1 cellular context compared by ENCODE assay signal in the genomic region with DNA sequence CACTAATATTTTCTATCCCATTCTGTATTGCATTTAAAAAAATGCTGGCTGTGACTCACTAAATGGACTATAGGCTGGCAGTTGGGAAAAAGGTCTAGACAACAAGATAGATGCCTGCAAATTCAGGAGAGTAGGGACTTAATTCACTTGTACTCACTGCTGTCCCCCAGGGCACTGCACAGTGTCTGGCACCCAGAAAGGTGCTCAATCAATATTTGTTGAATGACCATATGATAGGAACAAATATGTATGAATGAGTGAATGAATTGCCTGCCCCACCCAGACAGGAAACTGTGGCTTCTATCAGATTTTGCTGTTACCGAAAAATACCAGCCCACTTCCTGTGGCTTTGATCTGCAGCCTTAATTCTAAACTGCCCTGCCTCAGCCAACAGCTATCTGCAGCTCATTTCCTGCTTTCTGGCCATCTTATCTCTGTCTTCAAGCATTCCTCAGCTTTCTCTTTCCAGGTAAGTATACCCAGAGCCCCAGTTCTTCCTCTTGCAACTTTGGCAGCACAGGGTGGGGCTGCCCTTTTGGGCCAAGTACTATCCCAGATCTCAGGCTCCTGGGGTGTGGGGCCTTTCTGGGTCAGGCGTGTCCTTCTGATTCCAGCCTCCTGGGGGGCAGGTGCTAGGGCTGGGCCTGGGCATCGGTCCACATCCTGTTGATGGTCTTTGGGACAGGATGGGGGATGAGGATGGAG.
TF ChIP-seq lines count a peak whose summit lies in the region.

No MANE protein-coding gene starts in this region.

TF ChIP-seq in HepG2, 621 proteins besides CTCF, POLR2A, EP300 and RAD21 (continued from another document):
- TF ChIP-seq, protein P1, sequence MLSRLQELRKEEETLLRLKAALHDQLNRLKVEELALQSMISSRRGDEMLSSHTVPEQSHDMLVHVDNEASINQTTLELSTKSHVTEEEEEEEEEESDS (CRISPR knock-in tag; IDR thresholded peaks at IDR 0.05; ENCODE audit: borderline replicate concordance), result no peak
- TF ChIP-seq, protein P2, sequence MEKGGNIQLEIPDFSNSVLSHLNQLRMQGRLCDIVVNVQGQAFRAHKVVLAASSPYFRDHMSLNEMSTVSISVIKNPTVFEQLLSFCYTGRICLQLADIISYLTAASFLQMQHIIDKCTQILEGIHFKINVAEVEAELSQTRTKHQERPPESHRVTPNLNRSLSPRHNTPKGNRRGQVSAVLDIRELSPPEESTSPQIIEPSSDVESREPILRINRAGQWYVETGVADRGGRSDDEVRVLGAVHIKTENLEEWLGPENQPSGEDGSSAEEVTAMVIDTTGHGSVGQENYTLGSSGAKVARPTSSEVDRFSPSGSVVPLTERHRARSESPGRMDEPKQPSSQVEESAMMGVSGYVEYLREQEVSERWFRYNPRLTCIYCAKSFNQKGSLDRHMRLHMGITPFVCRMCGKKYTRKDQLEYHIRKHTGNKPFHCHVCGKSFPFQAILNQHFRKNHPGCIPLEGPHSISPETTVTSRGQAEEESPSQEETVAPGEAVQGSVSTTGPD (CRISPR knock-in tag; IDR thresholded peaks at IDR 0.05), result peak; percentile 25; the same call in 1 of the 2 replicates
- TF ChIP-seq, protein P3, sequence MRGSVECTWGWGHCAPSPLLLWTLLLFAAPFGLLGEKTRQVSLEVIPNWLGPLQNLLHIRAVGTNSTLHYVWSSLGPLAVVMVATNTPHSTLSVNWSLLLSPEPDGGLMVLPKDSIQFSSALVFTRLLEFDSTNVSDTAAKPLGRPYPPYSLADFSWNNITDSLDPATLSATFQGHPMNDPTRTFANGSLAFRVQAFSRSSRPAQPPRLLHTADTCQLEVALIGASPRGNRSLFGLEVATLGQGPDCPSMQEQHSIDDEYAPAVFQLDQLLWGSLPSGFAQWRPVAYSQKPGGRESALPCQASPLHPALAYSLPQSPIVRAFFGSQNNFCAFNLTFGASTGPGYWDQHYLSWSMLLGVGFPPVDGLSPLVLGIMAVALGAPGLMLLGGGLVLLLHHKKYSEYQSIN (CRISPR knock-in tag; IDR thresholded peaks at IDR 0.05; ENCODE audit: borderline replicate concordance), result no peak
- peak; percentile 86 for TF ChIP-seq ISL2 (CRISPR knock-in tag; IDR thresholded peaks at IDR 0.05)
- TF ChIP-seq RXRA (CRISPR knock-in tag; IDR thresholded peaks at IDR 0.05), result peak; percentile 17; the same call in 1 of the 2 replicates
- no peak for TF ChIP-seq YEATS4 (CRISPR knock-in tag; IDR thresholded peaks at IDR 0.05; ENCODE audit: borderline replicate concordance)
- no peak for TF ChIP-seq SOX6 (IDR thresholded peaks at IDR 0.05)
- 0 out of 2 replicates have a peak, but pooled peaks have one; percentile 28 for TF ChIP-seq SOX6 (CRISPR knock-in tag; IDR thresholded peaks at IDR 0.05)
- TF ChIP-seq SIN3B (IDR thresholded peaks at IDR 0.05; ENCODE audit: low read length), result no peak
- peak; percentile 91 for TF ChIP-seq TCF7 (IDR thresholded peaks at IDR 0.05; ENCODE audit: low read depth)
- no peak for TF ChIP-seq MED13 (CRISPR knock-in tag; IDR thresholded peaks at IDR 0.05)
- peak; percentile 86 for TF ChIP-seq ELF3 (CRISPR knock-in tag; IDR thresholded peaks at IDR 0.05)
- TF ChIP-seq HMG20B (CRISPR knock-in tag; conservative IDR thresholded peaks at IDR 0.05), result 0 out of 2 replicates have a peak, but pooled peaks have one; percentile 51
- peak; percentile 83 for TF ChIP-seq TEAD3 (CRISPR knock-in tag; optimal IDR thresholded peaks at IDR 0.05; ENCODE audit: borderline replicate concordance)
- TF ChIP-seq, protein P4, sequence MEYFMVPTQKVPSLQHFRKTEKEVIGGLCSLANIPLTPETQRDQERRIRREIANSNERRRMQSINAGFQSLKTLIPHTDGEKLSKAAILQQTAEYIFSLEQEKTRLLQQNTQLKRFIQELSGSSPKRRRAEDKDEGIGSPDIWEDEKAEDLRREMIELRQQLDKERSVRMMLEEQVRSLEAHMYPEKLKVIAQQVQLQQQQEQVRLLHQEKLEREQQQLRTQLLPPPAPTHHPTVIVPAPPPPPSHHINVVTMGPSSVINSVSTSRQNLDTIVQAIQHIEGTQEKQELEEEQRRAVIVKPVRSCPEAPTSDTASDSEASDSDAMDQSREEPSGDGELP (IDR thresholded peaks at IDR 0.05; ENCODE audit: borderline replicate concordance, low read depth), result peak; percentile 63; the same call in 1 of the 2 replicates
- TF ChIP-seq ATF1 (CRISPR knock-in tag; IDR thresholded peaks at IDR 0.05), result 0 out of 2 replicates have a peak, but pooled peaks have one; percentile 13
- TF ChIP-seq, protein P5, sequence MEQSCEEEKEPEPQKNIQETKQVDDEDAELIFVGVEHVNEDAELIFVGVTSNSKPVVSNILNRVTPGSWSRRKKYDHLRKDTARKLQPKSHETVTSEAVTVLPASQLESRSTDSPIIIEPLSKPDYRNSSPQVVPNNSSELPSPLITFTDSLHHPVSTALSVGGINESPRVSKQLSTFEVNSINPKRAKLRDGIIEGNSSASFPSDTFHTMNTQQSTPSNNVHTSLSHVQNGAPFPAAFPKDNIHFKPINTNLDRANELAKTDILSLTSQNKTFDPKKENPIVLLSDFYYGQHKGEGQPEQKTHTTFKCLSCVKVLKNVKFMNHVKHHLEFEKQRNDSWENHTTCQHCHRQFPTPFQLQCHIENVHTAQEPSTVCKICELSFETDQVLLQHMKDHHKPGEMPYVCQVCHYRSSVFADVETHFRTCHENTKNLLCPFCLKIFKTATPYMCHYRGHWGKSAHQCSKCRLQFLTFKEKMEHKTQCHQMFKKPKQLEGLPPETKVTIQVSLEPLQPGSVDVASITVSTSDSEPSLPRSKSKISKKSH (CRISPR knock-in tag; IDR thresholded peaks at IDR 0.05; ENCODE audit: borderline replicate concordance), result no peak
- no peak for TF ChIP-seq ZNF292 (CRISPR knock-in tag; IDR thresholded peaks at IDR 0.05; ENCODE audit: borderline replicate concordance, low read depth)
- TF ChIP-seq ATF7 (IDR thresholded peaks at IDR 0.05), result no peak
- TF ChIP-seq ATF7 (CRISPR knock-in tag; IDR thresholded peaks at IDR 0.05), result no peak
- TF ChIP-seq, protein P6, sequence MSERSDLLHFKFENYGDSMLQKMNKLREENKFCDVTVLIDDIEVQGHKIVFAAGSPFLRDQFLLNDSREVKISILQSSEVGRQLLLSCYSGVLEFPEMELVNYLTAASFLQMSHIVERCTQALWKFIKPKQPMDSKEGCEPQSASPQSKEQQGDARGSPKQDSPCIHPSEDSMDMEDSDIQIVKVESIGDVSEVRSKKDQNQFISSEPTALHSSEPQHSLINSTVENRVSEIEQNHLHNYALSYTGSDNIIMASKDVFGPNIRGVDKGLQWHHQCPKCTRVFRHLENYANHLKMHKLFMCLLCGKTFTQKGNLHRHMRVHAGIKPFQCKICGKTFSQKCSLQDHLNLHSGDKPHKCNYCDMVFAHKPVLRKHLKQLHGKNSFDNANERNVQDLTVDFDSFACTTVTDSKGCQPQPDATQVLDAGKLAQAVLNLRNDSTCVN (CRISPR knock-in tag; IDR thresholded peaks at IDR 0.05; ENCODE audit: borderline replicate concordance), result no peak
- peak; percentile 57; the same call in 1 of the 2 replicates for TF ChIP-seq HMG20A (CRISPR knock-in tag; IDR thresholded peaks at IDR 0.05; ENCODE audit: borderline replicate concordance)
- TF ChIP-seq, protein P7, sequence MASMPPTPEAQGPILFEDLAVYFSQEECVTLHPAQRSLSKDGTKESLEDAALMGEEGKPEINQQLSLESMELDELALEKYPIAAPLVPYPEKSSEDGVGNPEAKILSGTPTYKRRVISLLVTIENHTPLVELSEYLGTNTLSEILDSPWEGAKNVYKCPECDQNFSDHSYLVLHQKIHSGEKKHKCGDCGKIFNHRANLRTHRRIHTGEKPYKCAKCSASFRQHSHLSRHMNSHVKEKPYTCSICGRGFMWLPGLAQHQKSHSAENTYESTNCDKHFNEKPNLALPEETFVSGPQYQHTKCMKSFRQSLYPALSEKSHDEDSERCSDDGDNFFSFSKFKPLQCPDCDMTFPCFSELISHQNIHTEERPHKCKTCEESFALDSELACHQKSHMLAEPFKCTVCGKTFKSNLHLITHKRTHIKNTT (CRISPR knock-in tag; IDR thresholded peaks at IDR 0.05), result no peak
- 0 out of 2 replicates have a peak, but pooled peaks have one; percentile 19 for TF ChIP-seq NKX3-1 (CRISPR knock-in tag; IDR thresholded peaks at IDR 0.05)
- TF ChIP-seq IRF2 (CRISPR knock-in tag; IDR thresholded peaks at IDR 0.05), result 0 out of 2 replicates have a peak, but pooled peaks have one; percentile 18
- TF ChIP-seq, protein P8, sequence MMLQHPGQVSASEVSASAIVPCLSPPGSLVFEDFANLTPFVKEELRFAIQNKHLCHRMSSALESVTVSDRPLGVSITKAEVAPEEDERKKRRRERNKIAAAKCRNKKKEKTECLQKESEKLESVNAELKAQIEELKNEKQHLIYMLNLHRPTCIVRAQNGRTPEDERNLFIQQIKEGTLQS (CRISPR knock-in tag; IDR thresholded peaks at IDR 0.05), result peak; percentile 7; the same call in 1 of the 2 replicates
- TF ChIP-seq, protein P9, sequence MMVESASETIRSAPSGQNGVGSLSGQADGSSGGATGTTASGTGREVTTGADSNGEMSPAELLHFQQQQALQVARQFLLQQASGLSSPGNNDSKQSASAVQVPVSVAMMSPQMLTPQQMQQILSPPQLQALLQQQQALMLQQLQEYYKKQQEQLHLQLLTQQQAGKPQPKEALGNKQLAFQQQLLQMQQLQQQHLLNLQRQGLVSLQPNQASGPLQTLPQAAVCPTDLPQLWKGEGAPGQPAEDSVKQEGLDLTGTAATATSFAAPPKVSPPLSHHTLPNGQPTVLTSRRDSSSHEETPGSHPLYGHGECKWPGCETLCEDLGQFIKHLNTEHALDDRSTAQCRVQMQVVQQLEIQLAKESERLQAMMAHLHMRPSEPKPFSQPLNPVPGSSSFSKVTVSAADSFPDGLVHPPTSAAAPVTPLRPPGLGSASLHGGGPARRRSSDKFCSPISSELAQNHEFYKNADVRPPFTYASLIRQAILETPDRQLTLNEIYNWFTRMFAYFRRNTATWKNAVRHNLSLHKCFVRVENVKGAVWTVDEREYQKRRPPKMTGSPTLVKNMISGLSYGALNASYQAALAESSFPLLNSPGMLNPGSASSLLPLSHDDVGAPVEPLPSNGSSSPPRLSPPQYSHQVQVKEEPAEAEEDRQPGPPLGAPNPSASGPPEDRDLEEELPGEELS (CRISPR knock-in tag; IDR thresholded peaks at IDR 0.05), result peak; percentile 59
